In genomic region chr3:49940667-49941249, GRCh38 we compare ENCODE assay signal across 8 cellular contexts. TPM values are rescaled to one million over a fixed set of nuclear protein-coding genes. Genes with fewer than 3 reads are reported as not detected.
DNase-seq lines count a peak whose midpoint lies in the region; ATAC-seq lines count a peak whose summit lies in the region.

No MANE protein-coding gene starts in this region.

- CTCF ChIA-PET in naive thymus-derived CD4-positive, alpha-beta T cell (lab: Charles Lee) = interaction anchor here (0.6 kb wide), 2 partner anchors 13 to 230 kb away, joined by 3 read pairs; no protein-coding TSS in a partner anchor

- POLR2A ChIA-PET in naive thymus-derived CD4-positive, alpha-beta T cell (lab: Charles Lee) = interaction anchor here (0.5 to 1.9 kb wide), 14 partner anchors 8 to 1672 kb away, joined by 3 to 17 read pairs (median 3); partner anchors contain the start of genes INKA1, MON1A, USP19 and USP4

- peak overlapping the region; percentile 99 for H3K4me3 Mint-ChIP-seq in central memory CD8-positive, alpha-beta T cell
- peak overlapping the region; percentile 93 to 100 (median 98) for H3K4me3 Mint-ChIP-seq in naive thymus-derived CD4-positive, alpha-beta T cell

- peak overlapping the region; percentile 93 for H3K9ac ChIP-seq in BLaER1
- peak overlapping the region; percentile 83 for H3K9ac ChIP-seq in HUES48 (ENCODE audit: low read depth, low read length)

- peak overlapping the region; percentile 90 for H3K4me2 ChIP-seq in BLaER1

- peaks cover 57% of the 10 kb centered on the region for H4K20me1 ChIP-seq in BLaER1

- peaks cover 41% of the 10 kb centered on the region for H3K4me1 ChIP-seq in BLaER1
- H3K4me1 ChIP-seq in HUES48 (ENCODE audit: control insufficient read depth, insufficient read depth, low read length) = 0 out of 2 replicates have a peak, but pooled peaks cover 3% of the 10 kb centered on the region
- peaks cover 8 to 15% of the 10 kb centered on the region in 2 donors for H3K4me1 ChIP-seq in naive thymus-derived CD4-positive, alpha-beta T cell (ENCODE audit: control insufficient read depth in 2 of 2, insufficient read depth in 2 of 2, low read length in 2 of 2)

- no peaks in the 10 kb centered on the region for H3K27me3 Mint-ChIP-seq in central memory CD8-positive, alpha-beta T cell
- peaks cover 0 to 1% (median 0%) of the 10 kb centered on the region in 5 donors for H3K27me3 Mint-ChIP-seq in naive thymus-derived CD4-positive, alpha-beta T cell

- DNase-seq in central memory CD8-positive, alpha-beta T cell (ENCODE audit: low spot score in 2 of 2) = no peak
- no peak for DNase-seq in naive thymus-derived CD4-positive, alpha-beta T cell
- DNase-seq in NCI-H2107 treated with DMSO at 0.1 percent for 48 hours (lab: John Stamatoyannopoulos, UW; ENCODE audit: unreplicated experiment) = no peak
- no peak for DNase-seq in SW480 (ENCODE audit: low spot score)
- no peak for DNase-seq in NCI-H187 treated with DMSO at 0.1 percent for 48 hours (lab: John Stamatoyannopoulos, UW)
- DNase-seq in cerebellum (ENCODE audit: low spot score) = no peak

- no peaks in the 10 kb centered on the region for H3K9me3 Mint-ChIP-seq in central memory CD8-positive, alpha-beta T cell
- peaks cover 0 to 4% (median 0%) of the 10 kb centered on the region in 11 donors for H3K9me3 Mint-ChIP-seq in naive thymus-derived CD4-positive, alpha-beta T cell

- peaks cover 32% of the 10 kb centered on the region for H3K4me1 Mint-ChIP-seq in central memory CD8-positive, alpha-beta T cell
- H3K4me1 Mint-ChIP-seq in naive thymus-derived CD4-positive, alpha-beta T cell = peaks cover 7 to 46% (median 34%) of the 10 kb centered on the region in 7 donors

- ATAC-seq in central memory CD8-positive, alpha-beta T cell (replicated peaks; ENCODE audit: extremely low read depth, poor library complexity, severe bottlenecking) = no peak
- no peak for ATAC-seq in naive thymus-derived CD4-positive, alpha-beta T cell

- H3K27ac Mint-ChIP-seq in central memory CD8-positive, alpha-beta T cell (ENCODE audit: low read depth) = peak overlapping the region; percentile 97
- peak overlapping the region; percentile 91 to 99 (median 97) for H3K27ac Mint-ChIP-seq in naive thymus-derived CD4-positive, alpha-beta T cell

- H3K9me3 ChIP-seq in BLaER1 = peaks cover 11% of the 10 kb centered on the region; the same call in 1 of the 2 replicates
- no peaks in the 10 kb centered on the region for H3K9me3 ChIP-seq in HUES48 (ENCODE audit: control insufficient read depth, insufficient read depth, low read length)
- H3K9me3 ChIP-seq in naive thymus-derived CD4-positive, alpha-beta T cell (ENCODE audit: control insufficient read depth in 2 of 3, low read length in 3 of 3) = no peaks in the 10 kb centered on the region

- H3K27ac ChIP-seq in BLaER1 (peak overlapping the region; percentile 97), HUES48 (ENCODE audit: low read depth, low read length) (peak overlapping the region; percentile 95)
- peak overlapping the region; percentile 97 for H3K27ac ChIP-seq in naive thymus-derived CD4-positive, alpha-beta T cell (ENCODE audit: low read depth, low read length)

- H3K36me3 ChIP-seq in BLaER1 (peaks cover 36% of the 10 kb centered on the region), HUES48 (ENCODE audit: control insufficient read depth, insufficient read depth, low read length) (peaks cover 8% of the 10 kb centered on the region)
- peaks cover 0 to 4% (median 0%) of the 10 kb centered on the region in 3 experiments for H3K36me3 ChIP-seq in naive thymus-derived CD4-positive, alpha-beta T cell (ENCODE audit: control insufficient read depth in 2 of 3, insufficient read depth in 3 of 3, low read length in 3 of 3)

- H3K36me3 Mint-ChIP-seq in central memory CD8-positive, alpha-beta T cell (ENCODE audit: insufficient read depth) = peaks cover 11% of the 10 kb centered on the region
- H3K36me3 Mint-ChIP-seq in naive thymus-derived CD4-positive, alpha-beta T cell = peaks cover 4 to 16% (median 7%) of the 10 kb centered on the region in 5 donors

- peak overlapping the region; percentile 82 for H3K4me3 ChIP-seq in BLaER1
- H3K4me3 ChIP-seq in HUES48 (ENCODE audit: low read depth, low read length) = peak overlapping the region; percentile 99
- peak overlapping the region; percentile 88 for H3K4me3 ChIP-seq in naive thymus-derived CD4-positive, alpha-beta T cell (ENCODE audit: low read length)

- intact Hi-C loops in naive thymus-derived CD4-positive, alpha-beta T cell (cut with micrococcal nuclease) = loop anchor here (1.0 to 5.0 kb wide), 10 partner anchors 11 to 417 kb away; partner anchors contain the start of genes RBM5 (in 2 of the 2), APEH (in 1 of the 2), GNAI2 (in 1 of the 2) and IFRD2 (in 1 of the 2)

- H3K27me3 ChIP-seq in BLaER1 = no peaks in the 10 kb centered on the region
- H3K27me3 ChIP-seq in HUES48 (ENCODE audit: control insufficient read depth, insufficient read depth, low read length) = no peaks in the 10 kb centered on the region
- H3K27me3 ChIP-seq in naive thymus-derived CD4-positive, alpha-beta T cell (ENCODE audit: control insufficient read depth in 2 of 2, insufficient read depth in 2 of 2, low read length in 2 of 2) = no peaks in the 10 kb centered on the region

RNA-seq across cellular contexts. Expression of gene RBM6, which starts 0.8 kb away (rescaled TPM):
- total RNA-seq in naive thymus-derived CD4-positive, alpha-beta T cell = 100 to 1,000 TPM; 103 to 208 (median 153) TPM
- polyA plus RNA-seq in naive thymus-derived CD4-positive, alpha-beta T cell = 10 to 100 TPM; 29.6 to 70.1 TPM
- 114 TPM for total RNA-seq in cerebellum

RNA-seq across cellular contexts. Expression of gene MON1A, which starts 11.1 kb away (rescaled TPM):
- 10 to 100 TPM in 2 of 5 experiments, 1 to 10 TPM in 3; 4.6 to 12.6 (median 8.6) TPM for total RNA-seq in naive thymus-derived CD4-positive, alpha-beta T cell
- polyA plus RNA-seq in naive thymus-derived CD4-positive, alpha-beta T cell = 10 to 100 TPM; 10.9 to 24.5 TPM
- 9.6 TPM for total RNA-seq in cerebellum

RNA-seq across cellular contexts. Expression of gene MST1R, which starts 37.1 kb away (rescaled TPM):
- 1 to 10 TPM in 3 of 5 experiments, under 1 TPM in 2; 0.39 to 5.8 (median 1.2) TPM for total RNA-seq in naive thymus-derived CD4-positive, alpha-beta T cell
- under 1 TPM; 0.66 to 0.80 TPM for polyA plus RNA-seq in naive thymus-derived CD4-positive, alpha-beta T cell
- total RNA-seq in cerebellum = 1.4 TPM
